Comparison of ENCODE assay signal across 8 cellular contexts in the genomic region with DNA sequence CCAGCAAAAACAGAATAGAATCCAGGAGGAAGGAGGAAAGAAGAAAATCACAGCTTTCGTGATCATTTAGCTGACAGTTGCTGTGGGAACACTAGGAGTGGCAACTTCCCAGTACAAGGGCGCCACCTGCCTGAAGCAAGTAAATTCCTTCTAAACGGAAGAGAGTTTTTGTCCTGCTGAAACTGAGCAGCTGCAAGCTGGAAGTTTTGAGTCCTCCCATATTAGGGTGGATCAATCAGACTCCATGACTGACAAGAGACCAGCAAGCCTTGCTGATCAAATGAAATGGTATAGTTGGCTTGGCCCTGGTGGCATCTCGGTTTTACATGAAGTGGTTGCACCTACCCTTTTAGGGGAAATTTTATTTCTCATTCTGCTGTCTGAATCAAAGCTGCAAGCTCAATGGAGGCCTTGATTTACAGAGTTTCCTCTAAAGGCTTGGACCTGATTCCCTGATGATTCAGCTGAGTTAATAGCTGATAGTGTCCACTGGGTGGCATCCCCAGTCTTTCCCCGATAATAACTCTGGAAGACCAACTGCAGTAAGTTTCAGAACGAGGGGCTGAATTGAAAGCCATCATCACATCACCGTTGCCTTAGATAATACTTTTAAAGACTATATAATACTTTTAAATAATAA.
DNase-seq lines count a peak whose midpoint lies in the region; ATAC-seq and TF ChIP-seq lines count a peak whose summit lies in the region.

No MANE protein-coding gene starts in this region.

- H3K4me3 ChIP-seq in adrenal gland: no peak overlapping the region
- peak overlapping the region in 2 of 10 donors; percentile 3 to 12 for H3K4me3 ChIP-seq in heart right ventricle

- ATAC-seq in HG02798 (IDR thresholded peaks at IDR 0.05; ENCODE audit: poor library complexity, unreplicated experiment) (peak; percentile 72), heart right ventricle (peak; percentile 77 to 93 (median 86)), GM18519 (IDR thresholded peaks at IDR 0.05; ENCODE audit: low FRiP score, unreplicated experiment) (no peak)

- H3K27me3 ChIP-seq in adrenal gland (no peaks in the 10 kb centered on the region), heart right ventricle (no peaks in the 10 kb centered on the region)

- no peak for TF ChIP-seq POLR2A in adrenal gland (IDR thresholded peaks at IDR 0.05)

- whole genome bisulfite sequencing in adrenal gland, 4 donors: 28 to 41% (median 33%) methylated on average over 7 of the region's 7 CpGs
- WGBS in heart right ventricle, 2 donors: 21 to 22% methylated on average over 7 of the region's 7 CpGs

- TF ChIP-seq CTCF in adrenal gland (IDR thresholded peaks at IDR 0.05): peak; percentile 49 to 72 (median 60)
- TF ChIP-seq CTCF in heart right ventricle (IDR thresholded peaks at IDR 0.05): peak; percentile 26 to 77 (median 67)

- H3K9me3 ChIP-seq in adrenal gland (replicated peaks in 1 of 3): no peaks in the 10 kb centered on the region
- H3K9me3 ChIP-seq in heart right ventricle: no peaks in the 10 kb centered on the region

- H3K36me3 ChIP-seq in adrenal gland (replicated peaks in 1 of 2): no peaks in the 10 kb centered on the region
- no peaks in the 10 kb centered on the region for H3K36me3 ChIP-seq in heart right ventricle

- no peaks in the 10 kb centered on the region for H3K4me1 ChIP-seq in adrenal gland (replicated peaks in 1 of 2)
- peaks cover 0 to 16% (median 0%) of the 10 kb centered on the region in 9 donors for H3K4me1 ChIP-seq in heart right ventricle

- peak; percentile 53 for DNase-seq in SIG-M5 treated with dmso at 0.1 percent for 504 hours (lab: John Stamatoyannopoulos, UW; ENCODE audit: unreplicated experiment)
- no peak for DNase-seq in SIG-M5 (lab: John Stamatoyannopoulos, UW)
- peak; percentile 8 for DNase-seq in NCI-H2196 treated with DMSO at 0.1 percent for 48 hours (lab: John Stamatoyannopoulos, UW; ENCODE audit: unreplicated experiment)
- DNase-seq in adrenal gland: peak; percentile 62 to 77 (median 71)
- DNase-seq in heart right ventricle: peak; percentile 54 to 69
- peak; percentile 86 for DNase-seq in posterior vena cava (ENCODE audit: low spot score)

- intact Hi-C loops in adrenal gland (cut with DNase I) (loop anchor here in 1 of 2 donors (5.0 kb wide), 1 partner anchor 773 kb away; no protein-coding TSS in a partner anchor), heart right ventricle (cut with DNase I) (loop anchor here in 4 of 10 donors (1.0 to 5.0 kb wide), 3 partner anchors 768 to 773 kb away; no protein-coding TSS in a partner anchor), posterior vena cava (cut with DNase I) (loop anchor here in 1 of 2 donors (5.0 kb wide), 1 partner anchor 768 kb away; no protein-coding TSS in a partner anchor)

- H3K27ac ChIP-seq in adrenal gland (no peak overlapping the region), heart right ventricle (peak overlapping the region in 4 of 10 donors; percentile 12 to 27 (median 20))
